ENCODE assay signal across 1 cellular context in genomic region chr20:44719841-44720240, GRCh38.
TF ChIP-seq lines count a peak whose summit lies in the region.

No MANE protein-coding gene starts in this region.

TF ChIP-seq in IMR-90, 13 proteins besides CTCF, POLR2A, EP300 and RAD21 (continued from another document):
- TF ChIP-seq, protein P1, sequence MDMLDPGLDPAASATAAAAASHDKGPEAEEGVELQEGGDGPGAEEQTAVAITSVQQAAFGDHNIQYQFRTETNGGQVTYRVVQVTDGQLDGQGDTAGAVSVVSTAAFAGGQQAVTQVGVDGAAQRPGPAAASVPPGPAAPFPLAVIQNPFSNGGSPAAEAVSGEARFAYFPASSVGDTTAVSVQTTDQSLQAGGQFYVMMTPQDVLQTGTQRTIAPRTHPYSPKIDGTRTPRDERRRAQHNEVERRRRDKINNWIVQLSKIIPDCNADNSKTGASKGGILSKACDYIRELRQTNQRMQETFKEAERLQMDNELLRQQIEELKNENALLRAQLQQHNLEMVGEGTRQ (IDR thresholded peaks at IDR 0.05; ENCODE audit: low read depth, low read length), result no peak
- no peak for TF ChIP-seq NFE2L2 (IDR thresholded peaks at IDR 0.05; ENCODE audit: low read depth, low read length)
- TF ChIP-seq, protein P2, sequence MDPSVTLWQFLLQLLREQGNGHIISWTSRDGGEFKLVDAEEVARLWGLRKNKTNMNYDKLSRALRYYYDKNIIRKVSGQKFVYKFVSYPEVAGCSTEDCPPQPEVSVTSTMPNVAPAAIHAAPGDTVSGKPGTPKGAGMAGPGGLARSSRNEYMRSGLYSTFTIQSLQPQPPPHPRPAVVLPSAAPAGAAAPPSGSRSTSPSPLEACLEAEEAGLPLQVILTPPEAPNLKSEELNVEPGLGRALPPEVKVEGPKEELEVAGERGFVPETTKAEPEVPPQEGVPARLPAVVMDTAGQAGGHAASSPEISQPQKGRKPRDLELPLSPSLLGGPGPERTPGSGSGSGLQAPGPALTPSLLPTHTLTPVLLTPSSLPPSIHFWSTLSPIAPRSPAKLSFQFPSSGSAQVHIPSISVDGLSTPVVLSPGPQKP (IDR thresholded peaks at IDR 0.05; ENCODE audit: borderline replicate concordance, low read depth, low read length), result no peak
